8 cellular contexts compared by ENCODE assay signal in genomic region chr10:79444243-79445119, GRCh38. TPM values are rescaled to one million over a fixed set of nuclear protein-coding genes. Genes with fewer than 3 reads are reported as not detected.
DNase-seq lines count a peak whose midpoint lies in the region; ATAC-seq and TF ChIP-seq lines count a peak whose summit lies in the region.

No MANE protein-coding gene starts in this region.

- TF ChIP-seq POLR2A in gastroesophageal sphincter (IDR thresholded peaks at IDR 0.05): no peak

- TF ChIP-seq CTCF in PC-3 (conservative IDR thresholded peaks at IDR 0.05; ENCODE audit: low read depth, low read length) (no peak), gastroesophageal sphincter (IDR thresholded peaks at IDR 0.05) (no peak)

- H3K36me3 ChIP-seq in ACC112 (ENCODE audit: insufficient read depth, low read length) (no peaks in the 10 kb centered on the region), PC-3 (ENCODE audit: low read depth, low read length) (no peaks in the 10 kb centered on the region), gastroesophageal sphincter (no peaks in the 10 kb centered on the region), neuron (ENCODE audit: insufficient read depth, low read length) (no peaks in the 10 kb centered on the region)

- H3K4me1 ChIP-seq in ACC112 (ENCODE audit: control insufficient read depth, insufficient read depth, low read length, unreplicated experiment) (peaks cover 36% of the 10 kb centered on the region), PC-3 (ENCODE audit: insufficient read depth, low read length) (peaks cover 60% of the 10 kb centered on the region), gastroesophageal sphincter (peaks cover 0 to 66% (median 43%) of the 10 kb centered on the region in 3 donors), neuron (ENCODE audit: insufficient read depth, low read length) (peaks cover 16% of the 10 kb centered on the region)

- CTCF ChIA-PET in PC-3 (lab: Charles Lee): interaction anchor here (0.6 to 2.0 kb wide), 5 partner anchors 10 to 778 kb away, joined by 3 to 20 read pairs (median 3); no protein-coding TSS in a partner anchor

- peak; percentile 98 for DNase-seq in PC-3
- DNase-seq in activated effector memory CD4-positive, alpha-beta T cell treated with Interleukin-2 at 50 U/mL for 16 hours: peak; percentile 30
- peak; percentile 69 for DNase-seq in ureter (ENCODE audit: low spot score)

- ATAC-seq in GM18517 (IDR thresholded peaks at IDR 0.05; ENCODE audit: unreplicated experiment) (peak; percentile 25), HG03103 (IDR thresholded peaks at IDR 0.05; ENCODE audit: low read depth, unreplicated experiment) (peak; percentile 14), PC-3 (peak; percentile 29), gastroesophageal sphincter (peak; percentile 46)

- H3K4me2 ChIP-seq in PC-3 (ENCODE audit: low read length): peak overlapping the region; percentile 87

- H3K27me3 ChIP-seq in ACC112 (ENCODE audit: insufficient read depth, low read length) (no peaks in the 10 kb centered on the region), PC-3 (ENCODE audit: low read length) (no peaks in the 10 kb centered on the region), gastroesophageal sphincter (no peaks in the 10 kb centered on the region), neuron (ENCODE audit: insufficient read depth, low read length) (peaks cover 29% of the 10 kb centered on the region)

- H3K9ac ChIP-seq in PC-3 (ENCODE audit: low read length): peak overlapping the region; percentile 46

- H2AFZ ChIP-seq in ACC112 (ENCODE audit: low read length, unreplicated experiment): no peak overlapping the region
- peak overlapping the region; percentile 31 for H2AFZ ChIP-seq in PC-3 (ENCODE audit: low read length)
- peak overlapping the region; percentile 32 for H2AFZ ChIP-seq in neuron (ENCODE audit: low read depth, low read length)

- intact Hi-C loops in PC-3 (cut with micrococcal nuclease): loop anchor here (1.0 to 10.0 kb wide), 13 partner anchors 22 to 1400 kb away; partner anchors contain the start of genes ANXA11, TMEM254 and ZMIZ1

- no peak for TF ChIP-seq EP300 in gastroesophageal sphincter (IDR thresholded peaks at IDR 0.05)

- H3F3A ChIP-seq in PC-3 (ENCODE audit: low read length, unreplicated experiment): no peaks in the 10 kb centered on the region

- 0% methylated on average over 4 to 5 of the region's 44 CpGs for WGBS in gastroesophageal sphincter (ENCODE audit: low coverage in 1 of 2), 2 donors

- TSS peak; percentile 53 for BruUV-seq in PC-3 (replicated peaks; lab: Mats Ljungman, UMichigan)

- H3K4me3 ChIP-seq in ACC112 (ENCODE audit: low read depth, low read length) (peak overlapping the region; percentile 90), PC-3 (ENCODE audit: low read length) (peak overlapping the region; percentile 70), gastroesophageal sphincter (peak overlapping the region; percentile 63 to 77), neuron (ENCODE audit: low read length) (peak overlapping the region; percentile 58)

- H3K9me2 ChIP-seq in PC-3 (replicated peaks; ENCODE audit: low read length): no peaks in the 10 kb centered on the region

- peaks cover 41% of the 10 kb centered on the region for H3K79me2 ChIP-seq in ACC112 (ENCODE audit: control insufficient read depth, insufficient read depth, low read length, unreplicated experiment)
- peaks cover 47% of the 10 kb centered on the region for H3K79me2 ChIP-seq in PC-3 (ENCODE audit: low read length)

- peaks cover 17% of the 10 kb centered on the region; the same call in 1 of the 2 replicates for H4K20me1 ChIP-seq in PC-3 (ENCODE audit: low read length)

- POLR2A ChIA-PET in PC-3 (lab: Charles Lee; ENCODE audit: unreplicated experiment): interaction anchor here (0.6 kb wide), 2 partner anchors 11 to 109 kb away, joined by 3 read pairs; no protein-coding TSS in a partner anchor

- peak overlapping the region; percentile 70 for H3K27ac ChIP-seq in ACC112 (ENCODE audit: low read depth, low read length)
- peak overlapping the region; percentile 15 for H3K27ac ChIP-seq in PC-3 (ENCODE audit: low read length)
- H3K27ac ChIP-seq in gastroesophageal sphincter: peak overlapping the region; percentile 77 to 100 (median 96)

- H3K9me3 ChIP-seq in PC-3 (ENCODE audit: low read length): no peaks in the 10 kb centered on the region
- H3K9me3 ChIP-seq in gastroesophageal sphincter: no peaks in the 10 kb centered on the region
- no peaks in the 10 kb centered on the region for H3K9me3 ChIP-seq in neuron (ENCODE audit: low read length)

RNA-seq across cellular contexts. Expression of gene ZCCHC24, which starts 0.9 kb away (rescaled TPM):
- 32.9 and 40.7 TPM in 2 replicates for total RNA-seq in PC-3 (2014; rRNA removed)
- 100 to 1,000 TPM in 1 of 4 donors, 10 to 100 TPM in 3; 60.5 to 186 (median 84.1) TPM for total RNA-seq in gastroesophageal sphincter
- 33.9 TPM for total RNA-seq in ureter

Comparison
In these comparisons a context has a peak if more than half of its experiments do, and no peak if none do; other contexts are left out.
1. Peak in every context shown above with its lines: DNase-seq, ATAC-seq, H3K4me3 ChIP-seq and H3K27ac ChIP-seq.
2. H3K27ac ChIP-seq: peak in every context shown above with its lines; median percentile 96 in gastroesophageal sphincter; 70 in ACC112; 15 in PC-3.
3. DNase-seq: peak in every context shown above with its lines; median percentile 98 in PC-3; 69 in ureter; 30 in activated effector memory CD4-positive, alpha-beta T cell treated with Interleukin-2 at 50 U/mL for 16 hours.